ENCODE assay signal across 28 cellular contexts in the genomic region with DNA sequence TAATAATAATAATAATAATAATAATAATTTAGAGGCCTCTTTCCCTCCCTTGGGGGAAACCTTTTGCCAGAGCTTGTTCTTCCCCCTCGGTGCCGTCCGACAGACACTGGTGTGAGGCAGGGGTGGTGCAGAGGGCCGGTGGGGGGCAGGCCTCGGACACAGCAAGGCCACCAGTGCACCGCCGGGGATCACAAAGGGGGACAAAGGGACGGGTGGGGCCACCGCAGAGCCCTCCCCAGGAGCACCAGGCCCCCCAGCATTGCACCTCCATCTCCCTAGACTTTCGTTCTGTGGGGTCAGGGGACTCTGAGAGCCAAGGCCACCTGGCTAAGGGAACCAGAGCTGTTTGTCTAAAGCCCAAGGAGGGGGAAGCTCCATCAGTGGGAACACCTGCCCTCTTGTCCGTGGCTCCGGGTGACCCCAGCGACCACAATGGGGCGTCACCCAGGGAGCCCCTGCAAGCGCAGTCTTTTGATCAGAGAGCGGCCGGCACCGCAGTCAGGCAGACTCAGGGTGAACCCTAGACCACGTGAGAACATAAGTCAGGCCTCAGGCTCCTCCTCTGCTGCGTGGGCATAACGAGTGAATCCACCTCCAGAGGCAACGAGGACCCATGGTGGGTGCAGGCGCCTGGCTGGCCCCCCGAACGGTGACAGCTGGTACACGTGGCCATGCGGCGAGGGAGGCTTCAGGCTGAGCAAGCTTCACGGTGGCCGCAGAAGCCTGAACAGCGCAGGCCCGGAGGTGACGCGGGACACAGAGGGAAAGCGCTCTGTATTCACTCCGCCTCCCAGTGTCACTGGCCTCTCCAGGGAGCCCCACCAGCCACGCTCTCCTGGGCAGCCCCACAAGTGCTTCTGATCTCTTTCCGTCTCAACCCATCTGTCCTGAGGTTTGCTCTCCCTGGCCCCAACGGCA. TPM values are rescaled to one million over a fixed set of nuclear protein-coding genes. Genes with fewer than 3 reads are reported as not detected.
"Had no signal": no experiment of that assay in that cellular context is flagged by ENCODE, and none has a peak within 500 bp of the region (broad histone marks: within the 10 kb centered on the region; RNA-seq: fewer than 3 reads in every experiment).

No MANE protein-coding gene starts in this region.

- ATAC-seq: activated CD8-positive, alpha-beta T cell treated with anti-CD3 and anti-CD28 coated beads, Interleukin-2, amount 10 ng/mL, durations not matched to agents 7 days and 5 days; Panc1 had no signal

- H3K4me3 ChIP-seq: breast epithelium, SK-N-MC had no signal

- H3K27ac ChIP-seq: breast epithelium, KMS-11, SK-N-MC, VCaP had no signal

- H3K9me3 ChIP-seq: breast epithelium had no signal

- H3K4me2 ChIP-seq: KMS-11 had no signal

- H3K9ac ChIP-seq: KMS-11 had no signal

- H3K36me3 ChIP-seq: breast epithelium had no signal

- H3K4me1 ChIP-seq: breast epithelium had no signal

- DNase-seq: activated CD4-positive, alpha-beta T cell treated with anti-CD3 and anti-CD28 coated beads for 48 hours; activated CD4-positive, alpha-beta T cell treated with anti-CD3 and anti-CD28 coated beads, Interleukin-2, amount 50 U/mL, for 4 hours; activated CD8-positive, alpha-beta memory T cell treated with anti-CD3 and anti-CD28 coated beads, Interleukin-2, amount 50 U/mL, for 48 hours; activated CD8-positive, alpha-beta T cell treated with anti-CD3 and anti-CD28 coated beads, Interleukin-2, amount 10 ng/mL, durations not matched to agents 7 days and 5 days; activated naive CD4-positive, alpha-beta T cell; activated T-cell treated with anti-CD3 and anti-CD28 coated beads, Interleukin-2, amount 50 U/mL, for 1 hour; aorta; caudate nucleus; NCI-H1092; NCI-H1417; NCI-H2029; NCI-H2107; NCI-H2171 treated with DMSO at 0.1 percent for 48 hours; NCI-H226; NCI-H748 treated with DMSO at 0.1 percent for 48 hours; OCI-M1; RPMI8226; SHP77 treated with DMSO at 0.1 percent for 48 hours; T-helper 1 cell had no signal

RNA-seq across cellular contexts. Expression of gene CCDC187, which starts 46.3 kb away (rescaled TPM):
- total RNA-seq: activated CD8-positive, alpha-beta T cell treated with anti-CD3 and anti-CD28 coated beads, Interleukin-2, amount 10 ng/mL, durations not matched to agents 7 days and 5 days; aorta; breast epithelium; MCF 10A; T-helper 2 cell treated with Interferon-gamma antibody and Interleukin-4, amounts not matched to agents 100 ng/mL and 5 ng/mL, for 36 hours had no signal
- polyA plus RNA-seq: aorta had no signal

RNA-seq across cellular contexts. Expression of gene LHX3, which starts 52.7 kb away (rescaled TPM):
- total RNA-seq: aorta; breast epithelium; cerebellum; T-helper 2 cell treated with Interferon-gamma antibody and Interleukin-4, amounts not matched to agents 100 ng/mL and 5 ng/mL, for 36 hours had no signal
- polyA plus RNA-seq: aorta, IgD-negative memory B cell had no signal
